Comparison of ENCODE assay signal across 13 cellular contexts in the genomic region with DNA sequence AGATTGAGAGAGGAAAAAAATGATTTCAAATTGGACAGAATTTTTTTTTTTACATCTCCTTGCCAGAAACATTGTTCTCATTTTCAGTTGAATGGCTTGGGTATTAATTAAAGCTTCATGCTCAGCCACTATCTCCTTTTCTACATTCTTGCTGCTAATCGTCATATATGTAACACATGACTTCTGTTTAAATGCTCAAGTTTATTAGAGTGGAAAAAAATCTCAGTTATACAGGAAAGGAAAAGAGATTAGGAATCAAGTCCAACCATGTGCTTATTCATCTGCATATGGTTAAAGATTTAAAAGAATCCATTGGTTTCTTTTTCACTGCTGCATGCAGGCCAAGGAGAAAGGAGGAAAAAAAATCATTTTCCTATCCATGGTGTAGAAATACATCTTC. TPM values are rescaled to one million over a fixed set of nuclear protein-coding genes. Genes with fewer than 3 reads are reported as not detected.
A peak's percentile ranks its signal among the peaks of the same experiment; 100 is the strongest.
DNase-seq lines count a peak whose midpoint lies in the region; ATAC-seq and TF ChIP-seq lines count a peak whose summit lies in the region.
"Had no signal": no experiment of that assay in that cellular context is flagged by ENCODE, and none has a peak within 500 bp of the region (broad histone marks: within the 10 kb centered on the region; RNA-seq: fewer than 3 reads in every experiment).

No MANE protein-coding gene starts in this region.

- H3K36me3 Mint-ChIP-seq in activated CD8-positive, alpha-beta memory T cell treated with anti-CD3 and anti-CD28 coated beads, Interleukin-2, amount 10 ng/mL, durations not matched to agents 7 days and 5 days, result no peaks in the 10 kb centered on the region
- H3K36me3 Mint-ChIP-seq: naive thymus-derived CD8-positive, alpha-beta T cell had no signal

- H3K27ac ChIP-seq in SJSA1, result peak overlapping the region; percentile 74

- H3K4me1 Mint-ChIP-seq in activated CD8-positive, alpha-beta memory T cell treated with anti-CD3 and anti-CD28 coated beads, Interleukin-2, amount 10 ng/mL, durations not matched to agents 7 days and 5 days, result no peaks in the 10 kb centered on the region

- no peaks in the 10 kb centered on the region; the same call in 1 of the 2 replicates for H3K36me3 ChIP-seq in SJSA1
- H3K36me3 ChIP-seq: ascending aorta had no signal

- DNase-seq in AG08395 (ENCODE audit: low spot score), result peak; percentile 40
- DNase-seq in SJSA1 (ENCODE audit: low read depth in 1 of 2, low spot score in 2 of 2), result peak in 1 of 2 experiments; percentile 19
- DNase-seq in fibroblast of pulmonary artery (ENCODE audit: low read depth), result peak; percentile 59
- peak; percentile 72 for DNase-seq in non-pigmented ciliary epithelial cell (ENCODE audit: low read depth)
- no peak for DNase-seq in activated CD8-positive, alpha-beta memory T cell treated with anti-CD3 and anti-CD28 coated beads, Interleukin-2, amount 10 ng/mL, durations not matched to agents 7 days and 5 days
- no peak for DNase-seq in stimulated activated CD4-positive, alpha-beta T cell treated with anti-CD3 and anti-CD28 coated beads, Interleukin-2, amount 100 ng/mL, for 48 hours
- DNase-seq: activated T-cell treated with anti-CD3 and anti-CD28 coated beads, Interleukin-2, amount 50 U/mL, for 48 hours; naive thymus-derived CD8-positive, alpha-beta T cell; NCI-H1694 had no signal

- H3K4me3 ChIP-seq in SJSA1, result no peak overlapping the region
- no peak overlapping the region for H3K4me3 ChIP-seq in fibroblast of pulmonary artery (replicated peaks; ENCODE audit: low read depth, low read length)

- TF ChIP-seq CTCF in fibroblast of pulmonary artery (IDR thresholded peaks at IDR 0.05; ENCODE audit: low read length, missing control alignments), result no peak

- CTCF ChIA-PET in activated CD8-positive, alpha-beta memory T cell treated with anti-CD3 and anti-CD28 coated beads, Interleukin-2, amount 10 ng/mL, durations not matched to agents 7 days and 5 days (lab: Charles Lee), result interaction anchor here (0.5 kb wide), 1 partner anchor 26 kb away, joined by 3 read pairs; no protein-coding TSS in a partner anchor

- H3K27ac Mint-ChIP-seq in activated CD8-positive, alpha-beta memory T cell treated with anti-CD3 and anti-CD28 coated beads, Interleukin-2, amount 10 ng/mL, durations not matched to agents 7 days and 5 days, result no peak overlapping the region
- H3K27ac Mint-ChIP-seq: B cell; naive thymus-derived CD8-positive, alpha-beta T cell had no signal

- no peak for ATAC-seq in activated CD8-positive, alpha-beta memory T cell treated with anti-CD3 and anti-CD28 coated beads, Interleukin-2, amount 10 ng/mL, durations not matched to agents 7 days and 5 days
- ATAC-seq in GM18519 (IDR thresholded peaks at IDR 0.05; ENCODE audit: low FRiP score, unreplicated experiment) (no peak), GM19395 (IDR thresholded peaks at IDR 0.05; ENCODE audit: unreplicated experiment) (no peak)
- ATAC-seq: naive thymus-derived CD8-positive, alpha-beta T cell had no signal

- no peaks in the 10 kb centered on the region for H3K9me3 Mint-ChIP-seq in activated CD8-positive, alpha-beta memory T cell treated with anti-CD3 and anti-CD28 coated beads, Interleukin-2, amount 10 ng/mL, durations not matched to agents 7 days and 5 days (ENCODE audit: low read depth)
- H3K9me3 Mint-ChIP-seq: naive thymus-derived CD8-positive, alpha-beta T cell had no signal

- H3K4me1 ChIP-seq in SJSA1 (replicated peaks), result peaks cover 42% of the 10 kb centered on the region

- no peaks in the 10 kb centered on the region for H3K27me3 ChIP-seq in SJSA1 (replicated peaks)
- H3K27me3 ChIP-seq: ascending aorta had no signal

- H3K27me3 Mint-ChIP-seq in activated CD8-positive, alpha-beta memory T cell treated with anti-CD3 and anti-CD28 coated beads, Interleukin-2, amount 10 ng/mL, durations not matched to agents 7 days and 5 days, result no peaks in the 10 kb centered on the region
- H3K27me3 Mint-ChIP-seq: B cell; naive thymus-derived CD8-positive, alpha-beta T cell had no signal

- no peaks in the 10 kb centered on the region for H3K9me3 ChIP-seq in SJSA1 (replicated peaks)
- H3K9me3 ChIP-seq: ascending aorta had no signal

- no peak overlapping the region for H3K4me3 Mint-ChIP-seq in activated CD8-positive, alpha-beta memory T cell treated with anti-CD3 and anti-CD28 coated beads, Interleukin-2, amount 10 ng/mL, durations not matched to agents 7 days and 5 days
- H3K4me3 Mint-ChIP-seq: B cell; naive thymus-derived CD8-positive, alpha-beta T cell had no signal

RNA-seq across cellular contexts. Expression of a gene that starts 47.3 kb away (rescaled TPM):
- 543 and 602 TPM in 2 replicates for total RNA-seq in SJSA1 (2014; rRNA removed; shearing (Covaris generic))
- total RNA-seq in activated CD8-positive, alpha-beta memory T cell treated with anti-CD3 and anti-CD28 coated beads, Interleukin-2, amount 10 ng/mL, durations not matched to agents 7 days and 5 days, result 1 to 10 TPM; 3.5 to 4.6 TPM

Comparison
In these comparisons a context has a peak if more than half of its experiments do, and no peak if none do; other contexts are left out.
1. DNase-seq: peak in AG08395 (single experiment), fibroblast of pulmonary artery (single experiment) and non-pigmented ciliary epithelial cell (single experiment); none in activated CD8-positive, alpha-beta memory T cell treated with anti-CD3 and anti-CD28 coated beads, Interleukin-2, amount 10 ng/mL, durations not matched to agents 7 days and 5 days (single experiment) and stimulated activated CD4-positive, alpha-beta T cell treated with anti-CD3 and anti-CD28 coated beads, Interleukin-2, amount 100 ng/mL, for 48 hours (0 of 2).
2. RNA of a gene that starts 47.3 kb away (total RNA-seq): 543 to 602 TPM in SJSA1; 3.5 to 4.6 TPM in activated CD8-positive, alpha-beta memory T cell treated with anti-CD3 and anti-CD28 coated beads, Interleukin-2, amount 10 ng/mL, durations not matched to agents 7 days and 5 days; every median in the first group is over 10 times any median in the second.